ENCODE assay signal across 1 cellular context in genomic region chr3:50239649-50240048, GRCh38.
TF ChIP-seq lines count a peak whose summit lies in the region.

No MANE protein-coding gene starts in this region.

TF ChIP-seq in IMR-90, 13 proteins besides CTCF, POLR2A, EP300 and RAD21 (continued from another document):
- no peak for TF ChIP-seq BHLHE40 (IDR thresholded peaks at IDR 0.05; ENCODE audit: low read depth, low read length)
- no peak for TF ChIP-seq USF2 (IDR thresholded peaks at IDR 0.05; ENCODE audit: low read depth, low read length)
- TF ChIP-seq SMC3 (IDR thresholded peaks at IDR 0.05; ENCODE audit: low read depth, low read length), result no peak
TF ChIP-seq in IMR-90: peak in this region for 0.
